ENCODE assay signal across 17 cellular contexts in genomic region chr2:100935372-100935752, GRCh38.
DNase-seq lines count a peak whose midpoint lies in the region; ATAC-seq and TF ChIP-seq lines count a peak whose summit lies in the region.
"Had no signal": no experiment of that assay in that cellular context is flagged by ENCODE, and none has a peak within 500 bp of the region (broad histone marks: within the 10 kb centered on the region; RNA-seq: fewer than 3 reads in every experiment).

No MANE protein-coding gene starts in this region.

- H3K9ac ChIP-seq in endodermal cell (ENCODE audit: extremely low read depth, low read length, poor library complexity, severe bottlenecking): no peak overlapping the region

- no peak overlapping the region for H3K27ac ChIP-seq in endodermal cell (ENCODE audit: low read depth, low read length)
- H3K27ac ChIP-seq in CD4-positive, alpha-beta T cell (ENCODE audit: low read depth, low read length): no peak overlapping the region
- H3K27ac ChIP-seq: epithelial cell of prostate, neutrophil, suprapubic skin, WERI-Rb-1 had no signal

- no peak overlapping the region for H3K4me3 Mint-ChIP-seq in endodermal cell
- no peak overlapping the region for H3K4me3 Mint-ChIP-seq in CD4-positive, alpha-beta T cell
- H3K4me3 Mint-ChIP-seq: activated CD8-positive, alpha-beta memory T cell treated with anti-CD3 and anti-CD28 coated beads, Interleukin-2, amount 10 ng/mL, durations not matched to agents 7 days and 5 days had no signal

- TF ChIP-seq CTCF in endodermal cell (conservative IDR thresholded peaks at IDR 0.05): no peak
- no peak for TF ChIP-seq CTCF in CD4-positive, alpha-beta T cell (IDR thresholded peaks at IDR 0.05)

- ATAC-seq in GM19452 (IDR thresholded peaks at IDR 0.05; ENCODE audit: unreplicated experiment): no peak
- no peak for ATAC-seq in CD4-positive, alpha-beta T cell (ENCODE audit: poor library complexity)
- ATAC-seq in HG03342 (IDR thresholded peaks at IDR 0.05; ENCODE audit: unreplicated experiment): no peak
- ATAC-seq: activated CD8-positive, alpha-beta memory T cell treated with anti-CD3 and anti-CD28 coated beads, Interleukin-2, amount 10 ng/mL, durations not matched to agents 7 days and 5 days had no signal

- 85 to 86% methylated on average over 2 to 3 of the region's 3 CpGs for WGBS in endodermal cell (ENCODE audit: insufficient coverage in 1 of 2, insufficient read length in 1 of 2), 2 experiments

- POLR2A ChIA-PET in CD4-positive, alpha-beta T cell (lab: Charles Lee): interaction anchor here (1.4 kb wide), 1 partner anchor 11 kb away, joined by 3 read pairs; no protein-coding TSS in a partner anchor

- no peaks in the 10 kb centered on the region for H3K36me3 Mint-ChIP-seq in endodermal cell (ENCODE audit: low read depth)
- H3K36me3 Mint-ChIP-seq in CD4-positive, alpha-beta T cell (ENCODE audit: low read depth): no peaks in the 10 kb centered on the region
- H3K36me3 Mint-ChIP-seq: activated CD8-positive, alpha-beta memory T cell treated with anti-CD3 and anti-CD28 coated beads, Interleukin-2, amount 10 ng/mL, durations not matched to agents 7 days and 5 days had no signal

- CTCF ChIA-PET in CD4-positive, alpha-beta T cell (lab: Charles Lee): no interaction called here

- no peaks in the 10 kb centered on the region for H3K4me1 ChIP-seq in endodermal cell (ENCODE audit: control insufficient read depth, insufficient read depth, low read length)
- H3K4me1 ChIP-seq: suprapubic skin had no signal

- H3K9me3 Mint-ChIP-seq in endodermal cell: no peaks in the 10 kb centered on the region
- no peaks in the 10 kb centered on the region for H3K9me3 Mint-ChIP-seq in CD4-positive, alpha-beta T cell

- H3K27ac Mint-ChIP-seq in endodermal cell: no peak overlapping the region
- H3K27ac Mint-ChIP-seq in CD4-positive, alpha-beta T cell: no peak overlapping the region
- H3K27ac Mint-ChIP-seq: activated CD8-positive, alpha-beta memory T cell treated with anti-CD3 and anti-CD28 coated beads, Interleukin-2, amount 10 ng/mL, durations not matched to agents 7 days and 5 days had no signal

- no peaks in the 10 kb centered on the region for H3K4me1 Mint-ChIP-seq in endodermal cell
- H3K4me1 Mint-ChIP-seq in CD4-positive, alpha-beta T cell (ENCODE audit: low read depth): peaks cover 7% of the 10 kb centered on the region
- H3K4me1 Mint-ChIP-seq: activated CD8-positive, alpha-beta memory T cell treated with anti-CD3 and anti-CD28 coated beads, Interleukin-2, amount 10 ng/mL, durations not matched to agents 7 days and 5 days had no signal

- DNase-seq in AG08396 (ENCODE audit: low spot score) (peak; percentile 63), M059J (ENCODE audit: low read depth) (peak; percentile 66), endodermal cell (peak; percentile 19), islet precursor cell (peak; percentile 64), GM19238 (ENCODE audit: insufficient read length, low spot score) (no peak)
- DNase-seq in CD4-positive, alpha-beta T cell: no peak
- DNase-seq: activated CD8-positive, alpha-beta memory T cell treated with anti-CD3 and anti-CD28 coated beads, Interleukin-2, amount 10 ng/mL, durations not matched to agents 7 days and 5 days; activated naive CD4-positive, alpha-beta T cell; caudate nucleus; NCI-H1417; stimulated activated CD4-positive, alpha-beta T cell treated with anti-CD3 and anti-CD28 coated beads, Interleukin-12 subunit alpha, Interleukin-12 subunit beta, amount 100 ng/mL, for 4 hours; WERI-Rb-1 had no signal

- H3K9me3 ChIP-seq in endodermal cell (ENCODE audit: control insufficient read depth, low read length): no peaks in the 10 kb centered on the region
- no peaks in the 10 kb centered on the region for H3K9me3 ChIP-seq in CD4-positive, alpha-beta T cell (ENCODE audit: control insufficient read depth, low read length)
- H3K9me3 ChIP-seq: neutrophil, suprapubic skin had no signal

- intact Hi-C loops in CD4-positive, alpha-beta T cell (cut with DNase I, micrococcal nuclease): no loop called here

- H3K36me3 ChIP-seq in endodermal cell (ENCODE audit: control insufficient read depth, insufficient read depth, low read length): no peaks in the 10 kb centered on the region
- H3K36me3 ChIP-seq: neutrophil, WERI-Rb-1 had no signal

- no peak overlapping the region for H3K4me3 ChIP-seq in endodermal cell (ENCODE audit: low read length)
- H3K4me3 ChIP-seq: suprapubic skin had no signal

- no peaks in the 10 kb centered on the region for H3K27me3 Mint-ChIP-seq in endodermal cell (ENCODE audit: insufficient read depth)
- no peaks in the 10 kb centered on the region for H3K27me3 Mint-ChIP-seq in CD4-positive, alpha-beta T cell
- H3K27me3 Mint-ChIP-seq: activated CD8-positive, alpha-beta memory T cell treated with anti-CD3 and anti-CD28 coated beads, Interleukin-2, amount 10 ng/mL, durations not matched to agents 7 days and 5 days had no signal

- H3K27me3 ChIP-seq in endodermal cell (ENCODE audit: control insufficient read depth, insufficient read depth, low read length, poor library complexity, severe bottlenecking): no peaks in the 10 kb centered on the region
- H3K27me3 ChIP-seq in CD4-positive, alpha-beta T cell (ENCODE audit: control insufficient read depth, insufficient read depth, low read length): no peaks in the 10 kb centered on the region
- H3K27me3 ChIP-seq: suprapubic skin had no signal

Comparison
In these comparisons a context has a peak if more than half of its experiments do, and no peak if none do; other contexts are left out.
1. DNase-seq: peak in AG08396 (single experiment), M059J (single experiment), endodermal cell (single experiment) and islet precursor cell (single experiment); none in CD4-positive, alpha-beta T cell (0 of 10) and GM19238 (single experiment).